In genomic region chr2:16666453-16666801, GRCh38 we compare ENCODE assay signal across 8 cellular contexts. TPM values are rescaled to one million over a fixed set of nuclear protein-coding genes. Genes with fewer than 3 reads are reported as not detected.
DNase-seq lines count a peak whose midpoint lies in the region; ATAC-seq and TF ChIP-seq lines count a peak whose summit lies in the region.

No MANE protein-coding gene starts in this region.

- intact Hi-C loops in left ventricle myocardium inferior (cut with micrococcal nuclease) (no loop called here), Right ventricle myocardium superior (cut with DNase I) (no loop called here), vagina (cut with DNase I) (loop anchor here (5.0 to 10.0 kb wide), 2 partner anchors 49 to 1088 kb away; partner anchors contain the start of genes GEN1 and SMC6)

- peaks cover 34% of the 10 kb centered on the region for H3K4me1 Mint-ChIP-seq in activated T-cell treated with anti-CD3 and anti-CD28 coated beads, Interleukin-2, amount 50 U/mL, for 72 hours (ENCODE audit: low read depth)
- peaks cover 51 to 53% of the 10 kb centered on the region in 2 donors for H3K4me1 Mint-ChIP-seq in immature natural killer cell

- H3K27ac ChIP-seq in left ventricle myocardium inferior (replicated peaks) (peak overlapping the region; percentile 25), vagina (peak overlapping the region; percentile 67)

- H3K27ac Mint-ChIP-seq in activated T-cell treated with anti-CD3 and anti-CD28 coated beads, Interleukin-2, amount 50 U/mL, for 72 hours: peak overlapping the region; percentile 72
- peak overlapping the region; percentile 83 to 96 (median 94) for H3K27ac Mint-ChIP-seq in immature natural killer cell

- H3K4me1 ChIP-seq in left ventricle myocardium inferior (peaks cover 48% of the 10 kb centered on the region), vagina (peaks cover 42% of the 10 kb centered on the region)

- H3K27me3 Mint-ChIP-seq in activated T-cell treated with anti-CD3 and anti-CD28 coated beads, Interleukin-2, amount 50 U/mL, for 72 hours (ENCODE audit: low read depth): peaks cover 52% of the 10 kb centered on the region
- peaks cover 6 to 17% (median 15%) of the 10 kb centered on the region in 3 donors for H3K27me3 Mint-ChIP-seq in immature natural killer cell (ENCODE audit: low read depth in 3 of 3)

- peaks cover 2 to 4% of the 10 kb centered on the region in 2 donors for H3K36me3 Mint-ChIP-seq in activated T-cell treated with anti-CD3 and anti-CD28 coated beads, Interleukin-2, amount 50 U/mL, for 72 hours (ENCODE audit: insufficient read depth in 2 of 2)
- H3K36me3 Mint-ChIP-seq in immature natural killer cell: no peaks in the 10 kb centered on the region

- TF ChIP-seq CTCF in left ventricle myocardium inferior (IDR thresholded peaks at IDR 0.05; ENCODE audit: borderline replicate concordance) (no peak), vagina (IDR thresholded peaks at IDR 0.05) (no peak)

- H3K4me3 ChIP-seq in left ventricle myocardium inferior (peak overlapping the region; percentile 74), vagina (peak overlapping the region; percentile 53 to 84)

- ATAC-seq in Right ventricle myocardium superior (ENCODE audit: poor library complexity): no peak
- peak; percentile 59 to 63 for ATAC-seq in activated T-cell treated with anti-CD3 and anti-CD28 coated beads, Interleukin-2, amount 50 U/mL, for 72 hours (replicated peaks in 1 of 2)
- ATAC-seq in HG03196 (IDR thresholded peaks at IDR 0.05; ENCODE audit: unreplicated experiment): no peak

- no peaks in the 10 kb centered on the region for H3K27me3 ChIP-seq in left ventricle myocardium inferior (ENCODE audit: low read depth)
- H3K27me3 ChIP-seq in vagina: no peaks in the 10 kb centered on the region

- DNase-seq in left ventricle myocardium inferior: no peak
- DNase-seq in Right ventricle myocardium superior: no peak
- peak; percentile 12 to 29 for DNase-seq in activated T-cell treated with anti-CD3 and anti-CD28 coated beads, Interleukin-2, amount 50 U/mL, for 72 hours
- peak in 2 of 3 donors; percentile 27 to 35 for DNase-seq in immature natural killer cell
- peak in 1 of 2 donors; percentile 91 for DNase-seq in vagina (ENCODE audit: extremely low spot score in 2 of 2)
- DNase-seq in foreskin melanocyte: no peak
- DNase-seq in NCI-H774 (lab: John Stamatoyannopoulos, UW): no peak

- peak overlapping the region; percentile 88 to 89 for H3K4me3 Mint-ChIP-seq in activated T-cell treated with anti-CD3 and anti-CD28 coated beads, Interleukin-2, amount 50 U/mL, for 72 hours
- H3K4me3 Mint-ChIP-seq in immature natural killer cell: peak overlapping the region; percentile 84 to 92 (median 90)

- no peaks in the 10 kb centered on the region for H3K9me3 Mint-ChIP-seq in activated T-cell treated with anti-CD3 and anti-CD28 coated beads, Interleukin-2, amount 50 U/mL, for 72 hours
- H3K9me3 Mint-ChIP-seq in immature natural killer cell: no peaks in the 10 kb centered on the region

- H3K9me3 ChIP-seq in left ventricle myocardium inferior (replicated peaks) (no peaks in the 10 kb centered on the region), vagina (no peaks in the 10 kb centered on the region)

- no peak for TF ChIP-seq POLR2A in vagina (IDR thresholded peaks at IDR 0.05)

- no peaks in the 10 kb centered on the region for H3K36me3 ChIP-seq in left ventricle myocardium inferior
- H3K36me3 ChIP-seq in vagina: no peaks in the 10 kb centered on the region

RNA-seq across cellular contexts. Expression of gene CYRIA, which starts 0.8 kb away (rescaled TPM):
- total RNA-seq in left ventricle myocardium inferior (4.1 TPM), Right ventricle myocardium superior (3.9 TPM), vagina (12.5 TPM)
- total RNA-seq in activated T-cell treated with anti-CD3 and anti-CD28 coated beads, Interleukin-2, amount 50 U/mL, for 72 hours: 1 to 10 TPM; 1.1 to 2.3 TPM
- polyA plus RNA-seq in immature natural killer cell: 10 to 100 TPM; 24.0 to 41.8 (median 25.3) TPM

Comparison
In these comparisons a context has a peak if more than half of its experiments do, and no peak if none do; other contexts are left out.
1. DNase-seq: peak in activated T-cell treated with anti-CD3 and anti-CD28 coated beads, Interleukin-2, amount 50 U/mL, for 72 hours (2 of 2) and immature natural killer cell (2 of 3); none in left ventricle myocardium inferior (single experiment), Right ventricle myocardium superior (single experiment), foreskin melanocyte (single experiment) and NCI-H774 (single experiment).
2. ATAC-seq: peak in activated T-cell treated with anti-CD3 and anti-CD28 coated beads, Interleukin-2, amount 50 U/mL, for 72 hours (2 of 2); none in Right ventricle myocardium superior (single experiment) and HG03196 (single experiment).